Comparison of ENCODE assay signal across 9 cellular contexts in the genomic region with DNA sequence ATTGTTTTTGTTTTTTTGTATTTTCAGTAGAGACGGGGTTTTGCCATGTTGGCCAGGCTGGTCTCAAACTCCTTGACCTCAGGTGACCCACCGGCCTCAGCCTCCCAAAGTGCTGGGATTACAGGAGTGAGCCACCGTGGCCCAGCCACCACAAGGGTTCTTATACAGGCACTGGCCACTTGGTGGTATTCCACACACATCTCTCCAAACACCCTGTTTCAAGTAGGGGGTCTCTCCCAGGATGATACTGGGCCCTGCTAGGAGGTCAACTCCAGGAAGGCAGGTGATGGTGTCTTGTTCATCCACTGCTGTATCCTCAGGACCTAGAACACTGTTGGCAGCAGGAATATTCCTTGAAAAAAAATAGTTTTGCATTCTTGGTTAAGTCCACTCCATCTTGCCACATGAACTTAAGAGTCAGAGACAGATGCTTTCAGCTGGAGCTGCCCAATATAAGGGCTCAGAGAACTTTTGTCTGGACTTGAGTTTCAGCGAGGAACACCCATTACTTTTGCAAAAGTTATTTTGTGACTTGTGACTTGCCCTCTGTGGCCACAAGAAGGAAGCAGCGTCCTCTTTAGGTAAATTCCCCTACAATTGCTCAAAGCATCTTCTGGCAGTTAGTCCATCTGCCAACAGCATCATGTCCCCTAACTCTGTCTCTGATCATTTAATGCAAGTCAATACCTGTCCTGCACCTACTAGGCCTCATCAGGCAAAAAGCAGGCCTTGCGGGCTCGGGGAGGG. TPM values are rescaled to one million over a fixed set of nuclear protein-coding genes. Genes with fewer than 3 reads are reported as not detected.
DNase-seq lines count a peak whose midpoint lies in the region; ATAC-seq and TF ChIP-seq lines count a peak whose summit lies in the region.
"Had no signal": no experiment of that assay in that cellular context is flagged by ENCODE, and none has a peak within 500 bp of the region (broad histone marks: within the 10 kb centered on the region; RNA-seq: fewer than 3 reads in every experiment).

No MANE protein-coding gene starts in this region.

- H3K4me3 ChIP-seq in GM12865 (ENCODE audit: low read depth, low read length) = no peak overlapping the region
- H3K4me3 ChIP-seq in skeletal muscle tissue (ENCODE audit: low read length in 3 of 3) = no peak overlapping the region
- no peak overlapping the region for H3K4me3 ChIP-seq in prostate gland

- intact Hi-C loops in dendritic cell treated with granulocyte-macrophage colony-stimulating factor and Interleukin-4, amounts not matched to agents 40 ng/mL and 50 ng/mL, for 4 days (cut with micrococcal nuclease) = no loop called here
- intact Hi-C loops in prostate gland (cut with DNase I) = loop anchor here (10.0 kb wide), 2 partner anchors 476 to 684 kb away; no protein-coding TSS in a partner anchor

- H3K9me3 Mint-ChIP-seq in dendritic cell treated with granulocyte-macrophage colony-stimulating factor and Interleukin-4, amounts not matched to agents 40 ng/mL and 50 ng/mL, for 4 days = no peaks in the 10 kb centered on the region

- TF ChIP-seq CTCF in GM12865 (IDR thresholded peaks at IDR 0.05; ENCODE audit: insufficient read depth, low read depth, low read length, missing control alignments) (peak; percentile 11), prostate gland (IDR thresholded peaks at IDR 0.05) (no peak)

- TF ChIP-seq POLR2A in prostate gland (IDR thresholded peaks at IDR 0.05) = no peak

- peaks cover 7% of the 10 kb centered on the region for H3K27me3 Mint-ChIP-seq in dendritic cell treated with granulocyte-macrophage colony-stimulating factor and Interleukin-4, amounts not matched to agents 40 ng/mL and 50 ng/mL, for 4 days

- peak overlapping the region; percentile 45 for H3K27ac ChIP-seq in skeletal muscle tissue (ENCODE audit: low read depth, low read length)
- no peak overlapping the region for H3K27ac ChIP-seq in prostate gland

- H3K27ac Mint-ChIP-seq in dendritic cell treated with granulocyte-macrophage colony-stimulating factor and Interleukin-4, amounts not matched to agents 40 ng/mL and 50 ng/mL, for 4 days = peak overlapping the region; percentile 90

- peaks cover 32% of the 10 kb centered on the region for H3K4me1 Mint-ChIP-seq in dendritic cell treated with granulocyte-macrophage colony-stimulating factor and Interleukin-4, amounts not matched to agents 40 ng/mL and 50 ng/mL, for 4 days (ENCODE audit: low read depth)

- H3K36me3 Mint-ChIP-seq in dendritic cell treated with granulocyte-macrophage colony-stimulating factor and Interleukin-4, amounts not matched to agents 40 ng/mL and 50 ng/mL, for 4 days (ENCODE audit: low read depth) = no peaks in the 10 kb centered on the region

- peaks cover 8 to 10% (median 9%) of the 10 kb centered on the region in 3 donors for H3K4me1 ChIP-seq in skeletal muscle tissue (ENCODE audit: control insufficient read depth in 3 of 3, insufficient read depth in 3 of 3, low read length in 3 of 3)
- no peaks in the 10 kb centered on the region for H3K4me1 ChIP-seq in prostate gland (replicated peaks)

- H3K27me3 ChIP-seq in skeletal muscle tissue (ENCODE audit: control insufficient read depth in 3 of 3, insufficient read depth in 3 of 3, low read length in 3 of 3) (no peaks in the 10 kb centered on the region), prostate gland (replicated peaks; ENCODE audit: insufficient read depth) (no peaks in the 10 kb centered on the region)

- DNase-seq in GM12865 (ENCODE audit: low read depth) (peak; percentile 59), MV-4-11 (lab: John Stamatoyannopoulos, UW) (peak; percentile 35), prostate gland (ENCODE audit: low spot score) (no peak)
- DNase-seq in activated CD4-positive, alpha-beta T cell treated with anti-CD3 and anti-CD28 coated beads, Interleukin-2, amount 50 U/mL, for 48 hours = no peak
- DNase-seq: NCI-H1436 treated with DMSO at 0.1 percent for 48 hours had no signal

- H3K9me3 ChIP-seq in skeletal muscle tissue (ENCODE audit: control insufficient read depth in 3 of 3, low read length in 3 of 3) (no peaks in the 10 kb centered on the region), prostate gland (no peaks in the 10 kb centered on the region)

- WGBS in prostate gland = 77% methylated on average over 7 of the region's 7 CpGs

- ATAC-seq in HG02938 (IDR thresholded peaks at IDR 0.05; ENCODE audit: unreplicated experiment) (no peak), HG03280 (IDR thresholded peaks at IDR 0.05; ENCODE audit: unreplicated experiment) (no peak)

- H3K9ac ChIP-seq in skeletal muscle tissue (ENCODE audit: low read depth in 1 of 3, low read length in 3 of 3) = peak overlapping the region in 1 of 3 donors; percentile 33

- H3K36me3 ChIP-seq in skeletal muscle tissue (ENCODE audit: control insufficient read depth in 3 of 3, insufficient read depth in 3 of 3, low read length in 3 of 3) (no peaks in the 10 kb centered on the region), prostate gland (no peaks in the 10 kb centered on the region)

- H3K4me3 Mint-ChIP-seq in dendritic cell treated with granulocyte-macrophage colony-stimulating factor and Interleukin-4, amounts not matched to agents 40 ng/mL and 50 ng/mL, for 4 days = no peak overlapping the region

RNA-seq across cellular contexts. Expression of gene EEF2K, which starts 7.4 kb away (rescaled TPM):
- total RNA-seq in skeletal muscle tissue (86.1 TPM), prostate gland (10 to 100 TPM; 58.2 to 75.1 TPM)

RNA-seq across cellular contexts. Expression of gene SDR42E2, which starts 36.4 kb away (rescaled TPM):
- total RNA-seq in skeletal muscle tissue = not detected
- total RNA-seq in prostate gland = not detected

Comparison
In these comparisons a context has a peak if more than half of its experiments do, and no peak if none do; other contexts are left out.
1. DNase-seq: peak in GM12865 (single experiment) and MV-4-11 (single experiment); none in activated CD4-positive, alpha-beta T cell treated with anti-CD3 and anti-CD28 coated beads, Interleukin-2, amount 50 U/mL, for 48 hours (0 of 2) and prostate gland (single experiment).